14 cellular contexts compared by ENCODE assay signal in genomic region chr20:54643761-54644160, GRCh38.
DNase-seq lines count a peak whose midpoint lies in the region; ATAC-seq lines count a peak whose summit lies in the region.
"Had no signal": no experiment of that assay in that cellular context is flagged by ENCODE, and none has a peak within 500 bp of the region (broad histone marks: within the 10 kb centered on the region; RNA-seq: fewer than 3 reads in every experiment).

No MANE protein-coding gene starts in this region.

- H3K36me3 ChIP-seq in BLaER1 (no peaks in the 10 kb centered on the region), neuronal stem cell (replicated peaks in 1 of 2; ENCODE audit: control insufficient read depth in 2 of 2, insufficient read depth in 2 of 2, low read length in 2 of 2) (no peaks in the 10 kb centered on the region)
- H3K36me3 ChIP-seq in naive thymus-derived CD4-positive, alpha-beta T cell (ENCODE audit: control insufficient read depth in 2 of 3, insufficient read depth in 3 of 3, low read length in 3 of 3), result no peaks in the 10 kb centered on the region
- H3K36me3 ChIP-seq: Peyer's patch had no signal

- H3K36me3 Mint-ChIP-seq in naive thymus-derived CD4-positive, alpha-beta T cell, result no peaks in the 10 kb centered on the region
- H3K36me3 Mint-ChIP-seq: naive B cell had no signal

- WGBS in neuronal stem cell (ENCODE audit: extremely low coverage in 2 of 2, insufficient read length in 2 of 2, insufficient replicate concordance in 1 of 2), 2 donors, result no CpG with 5 or more reads among the region's 4 CpGs

- H3K27ac ChIP-seq in BLaER1, result no peak overlapping the region
- H3K27ac ChIP-seq in neuronal stem cell (replicated peaks; ENCODE audit: low read length), result no peak overlapping the region
- H3K27ac ChIP-seq in naive thymus-derived CD4-positive, alpha-beta T cell (ENCODE audit: low read depth, low read length), result no peak overlapping the region
- H3K27ac ChIP-seq: Peyer's patch had no signal

- H4K20me1 ChIP-seq in BLaER1, result no peaks in the 10 kb centered on the region

- no peaks in the 10 kb centered on the region for H3K79me1 ChIP-seq in neuronal stem cell (ENCODE audit: low read depth, low read length)

- no peak overlapping the region for H3K18ac ChIP-seq in neuronal stem cell (ENCODE audit: low read length)

- CTCF ChIA-PET in naive thymus-derived CD4-positive, alpha-beta T cell (lab: Charles Lee), result interaction anchor here (1.5 kb wide), 1 partner anchor 424 kb away, joined by 4 read pairs; no protein-coding TSS in a partner anchor

- no peak overlapping the region for H4K8ac ChIP-seq in neuronal stem cell (ENCODE audit: low read depth, low read length)

- ATAC-seq in naive thymus-derived CD4-positive, alpha-beta T cell, result no peak
- no peak for ATAC-seq in HG03457 (IDR thresholded peaks at IDR 0.05; ENCODE audit: unreplicated experiment)

- H3K9me3 Mint-ChIP-seq in naive thymus-derived CD4-positive, alpha-beta T cell, result no peaks in the 10 kb centered on the region
- H3K9me3 Mint-ChIP-seq: naive B cell had no signal

- no peak overlapping the region for H3K23ac ChIP-seq in neuronal stem cell (ENCODE audit: low read depth, low read length, poor library complexity)

- intact Hi-C loops in naive thymus-derived CD4-positive, alpha-beta T cell (cut with micrococcal nuclease), result loop anchor here in 1 of 2 donors (10.0 kb wide), 1 partner anchor 1701 kb away; no protein-coding TSS in a partner anchor

- H3K4me1 ChIP-seq in BLaER1, result peaks cover 12% of the 10 kb centered on the region
- H3K4me1 ChIP-seq in neuronal stem cell (ENCODE audit: control insufficient read depth in 2 of 2, insufficient read depth in 1 of 2, low read depth in 1 of 2, low read length in 2 of 2), result no peaks in the 10 kb centered on the region
- H3K4me1 ChIP-seq in naive thymus-derived CD4-positive, alpha-beta T cell (ENCODE audit: control insufficient read depth in 2 of 2, insufficient read depth in 2 of 2, low read length in 2 of 2), result no peaks in the 10 kb centered on the region
- H3K4me1 ChIP-seq: Caco-2, Peyer's patch had no signal

- no peak overlapping the region for H2AFZ ChIP-seq in neuronal stem cell (ENCODE audit: low read length)

- H3K9me3 ChIP-seq in BLaER1 (no peaks in the 10 kb centered on the region), neuronal stem cell (replicated peaks in 1 of 2; ENCODE audit: control insufficient read depth in 2 of 2, insufficient read depth in 1 of 2, low read depth in 1 of 2, low read length in 2 of 2) (no peaks in the 10 kb centered on the region)
- no peaks in the 10 kb centered on the region for H3K9me3 ChIP-seq in naive thymus-derived CD4-positive, alpha-beta T cell (ENCODE audit: control insufficient read depth in 2 of 3, low read length in 3 of 3)
- H3K9me3 ChIP-seq: Caco-2, Peyer's patch had no signal

- no peak overlapping the region for H3K9ac ChIP-seq in BLaER1
- no peak overlapping the region for H3K9ac ChIP-seq in neuronal stem cell (ENCODE audit: low read depth, low read length, poor library complexity)

- H2BK5ac ChIP-seq in neuronal stem cell (ENCODE audit: low read length), result peak overlapping the region; percentile 93

- no peak overlapping the region for H2BK120ac ChIP-seq in neuronal stem cell (ENCODE audit: low read depth, low read length)

- H3K4me3 Mint-ChIP-seq in naive thymus-derived CD4-positive, alpha-beta T cell, result no peak overlapping the region
- H3K4me3 Mint-ChIP-seq: naive B cell had no signal

- no peaks in the 10 kb centered on the region for H3K27me3 ChIP-seq in BLaER1
- H3K27me3 ChIP-seq in neuronal stem cell (ENCODE audit: control insufficient read depth in 3 of 3, insufficient read depth in 3 of 3, low read depth in 1 of 3, low read length in 3 of 3), result no peaks in the 10 kb centered on the region
- H3K27me3 ChIP-seq in naive thymus-derived CD4-positive, alpha-beta T cell (ENCODE audit: control insufficient read depth in 2 of 2, insufficient read depth in 2 of 2, low read length in 2 of 2), result no peaks in the 10 kb centered on the region
- H3K27me3 ChIP-seq: Peyer's patch had no signal

- POLR2A ChIA-PET in naive thymus-derived CD4-positive, alpha-beta T cell (lab: Charles Lee), result no interaction called here

- H3K27me3 Mint-ChIP-seq in naive thymus-derived CD4-positive, alpha-beta T cell, result peaks cover 0 to 18% (median 5%) of the 10 kb centered on the region in 5 donors

- DNase-seq in NCI-H226 (peak; percentile 86), dedifferentiated amniotic fluid mesenchymal stem cell (ENCODE audit: extremely low spot score) (peak; percentile 93), neuronal stem cell (ENCODE audit: low spot score) (no peak), UCSD-AML1 (lab: John Stamatoyannopoulos, UW; ENCODE audit: unreplicated experiment) (no peak), NCI-H748 treated with DMSO at 0.1 percent for 48 hours (lab: John Stamatoyannopoulos, UW) (no peak)
- DNase-seq in naive thymus-derived CD4-positive, alpha-beta T cell, result no peak
- DNase-seq: activated CD8-positive, alpha-beta memory T cell treated with anti-CD3 and anti-CD28 coated beads for 24 hours; activated naive CD4-positive, alpha-beta T cell treated with Interleukin-2 at 50 U/mL for 16 hours; Caco-2; naive B cell; NCI-H2171; Peyer's patch had no signal

- no peak overlapping the region for H2BK12ac ChIP-seq in neuronal stem cell (ENCODE audit: low read length)

- no peak overlapping the region for H2BK15ac ChIP-seq in neuronal stem cell (ENCODE audit: low read length)

- H4K91ac ChIP-seq in neuronal stem cell (ENCODE audit: low read depth, low read length, poor library complexity), result no peak overlapping the region

- no peak overlapping the region for H3K27ac Mint-ChIP-seq in naive thymus-derived CD4-positive, alpha-beta T cell
- H3K27ac Mint-ChIP-seq: naive B cell had no signal

- no peak overlapping the region for H3K4me3 ChIP-seq in BLaER1
- H3K4me3 ChIP-seq in neuronal stem cell (ENCODE audit: low read length in 2 of 2), result no peak overlapping the region
- no peak overlapping the region for H3K4me3 ChIP-seq in naive thymus-derived CD4-positive, alpha-beta T cell (ENCODE audit: low read length)
- H3K4me3 ChIP-seq: Peyer's patch had no signal

- no peak overlapping the region for H2AK5ac ChIP-seq in neuronal stem cell (ENCODE audit: low read depth, low read length)

- no peaks in the 10 kb centered on the region for H3K4me1 Mint-ChIP-seq in naive thymus-derived CD4-positive, alpha-beta T cell
- H3K4me1 Mint-ChIP-seq: naive B cell had no signal

- H3K14ac ChIP-seq in neuronal stem cell (ENCODE audit: low read length), result no peak overlapping the region

- peak overlapping the region; percentile 55 for H3K4me2 ChIP-seq in BLaER1
- H3K4me2 ChIP-seq in neuronal stem cell (ENCODE audit: insufficient read depth, low read length, poor library complexity, severe bottlenecking), result no peak overlapping the region

- no peak overlapping the region for H3K4ac ChIP-seq in neuronal stem cell (ENCODE audit: low read length)

Comparison
In these comparisons a context has a peak if more than half of its experiments do, and no peak if none do; other contexts are left out.
1. DNase-seq: peak in NCI-H226 (single experiment) and dedifferentiated amniotic fluid mesenchymal stem cell (single experiment); none in neuronal stem cell (single experiment), naive thymus-derived CD4-positive, alpha-beta T cell (0 of 9), UCSD-AML1 (single experiment) and NCI-H748 treated with DMSO at 0.1 percent for 48 hours (single experiment).